24 cellular contexts compared by ENCODE assay signal in the genomic region with DNA sequence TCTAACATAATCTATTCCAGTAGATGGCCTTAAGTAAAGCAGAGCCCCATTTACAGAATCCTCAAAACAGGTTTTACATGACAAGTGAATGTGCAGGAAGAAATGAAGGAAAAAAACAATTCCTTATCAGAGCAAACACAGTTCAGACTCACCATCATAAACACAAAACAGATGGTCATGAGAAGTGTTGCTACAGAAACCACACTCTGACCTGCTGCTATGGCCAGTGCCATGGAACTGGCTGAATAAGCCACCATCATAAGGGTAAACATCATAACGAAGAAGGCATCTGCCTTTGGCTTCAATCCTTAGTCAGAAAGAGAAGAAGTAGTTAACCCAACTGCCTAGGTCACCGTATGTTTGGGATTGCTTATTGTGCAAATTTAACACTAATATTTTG.
DNase-seq lines count a peak whose midpoint lies in the region; ATAC-seq and TF ChIP-seq lines count a peak whose summit lies in the region.
"Had no signal": no experiment of that assay in that cellular context is flagged by ENCODE, and none has a peak within 500 bp of the region (broad histone marks: within the 10 kb centered on the region; RNA-seq: fewer than 3 reads in every experiment).

No MANE protein-coding gene starts in this region.

- H3K27me3 ChIP-seq in right cardiac atrium (ENCODE audit: control insufficient read depth, insufficient read depth) = no peaks in the 10 kb centered on the region
- H3K27me3 ChIP-seq: gastrocnemius medialis, upper lobe of right lung had no signal

- H3K27ac ChIP-seq in right cardiac atrium (ENCODE audit: low read length) = no peak overlapping the region
- H3K27ac ChIP-seq: gastrocnemius medialis, KMS-11, psoas muscle, upper lobe of right lung had no signal

- H3K27me3 Mint-ChIP-seq in type B pancreatic cell = no peaks in the 10 kb centered on the region

- peak overlapping the region; percentile 72 for H3K27ac Mint-ChIP-seq in type B pancreatic cell
- H3K27ac Mint-ChIP-seq: activated CD8-positive, alpha-beta T cell treated with anti-CD3 and anti-CD28 coated beads for 36 hours; activated naive CD8-positive, alpha-beta T cell treated with anti-CD3 and anti-CD28 coated beads for 36 hours; immature natural killer cell had no signal

- H3K4me1 ChIP-seq in right cardiac atrium (ENCODE audit: control insufficient read depth, insufficient read depth, low read length) = no peaks in the 10 kb centered on the region
- H3K4me1 ChIP-seq: BE2C, gastrocnemius medialis, psoas muscle, upper lobe of right lung had no signal

- H3K4me1 Mint-ChIP-seq in type B pancreatic cell (ENCODE audit: unreplicated experiment) = no peaks in the 10 kb centered on the region
- H3K4me1 Mint-ChIP-seq: activated naive CD8-positive, alpha-beta T cell treated with anti-CD3 and anti-CD28 coated beads for 36 hours; immature natural killer cell had no signal

- H3K4me3 Mint-ChIP-seq in type B pancreatic cell = peak overlapping the region; percentile 48
- H3K4me3 Mint-ChIP-seq: activated CD8-positive, alpha-beta T cell treated with anti-CD3 and anti-CD28 coated beads for 36 hours; activated naive CD8-positive, alpha-beta T cell treated with anti-CD3 and anti-CD28 coated beads for 36 hours; immature natural killer cell had no signal

- WGBS in right cardiac atrium = 87% methylated on average over 2 of the region's 2 CpGs

- no peak for TF ChIP-seq CTCF in fibroblast of villous mesenchyme (IDR thresholded peaks at IDR 0.05; ENCODE audit: insufficient read depth, low read depth, low read length)
- TF ChIP-seq CTCF in type B pancreatic cell (conservative IDR thresholded peaks at IDR 0.05) = no peak

- H3K9me3 ChIP-seq in right cardiac atrium (ENCODE audit: control insufficient read depth, low read length) = no peaks in the 10 kb centered on the region
- H3K9me3 ChIP-seq: BE2C, gastrocnemius medialis, psoas muscle, upper lobe of right lung had no signal

- ATAC-seq in GM19397 (IDR thresholded peaks at IDR 0.05; ENCODE audit: unreplicated experiment) (no peak), right cardiac atrium (no peak), HG03139 (IDR thresholded peaks at IDR 0.05; ENCODE audit: unreplicated experiment) (no peak)
- ATAC-seq: activated CD8-positive, alpha-beta T cell treated with anti-CD3 and anti-CD28 coated beads for 36 hours; gastrocnemius medialis; psoas muscle; upper lobe of right lung had no signal

- DNase-seq in DMS53 (lab: John Stamatoyannopoulos, UW) = peak; percentile 24
- DNase-seq in DMS53 treated with DMSO at 0.1 percent for 48 hours (lab: John Stamatoyannopoulos, UW; ENCODE audit: unreplicated experiment) = no peak
- peak; percentile 9 for DNase-seq in OCI-M1 (lab: John Stamatoyannopoulos, UW)
- DNase-seq in fibroblast of villous mesenchyme (ENCODE audit: low read depth) = peak; percentile 76
- DNase-seq in type B pancreatic cell (ENCODE audit: extremely low spot score, unreplicated experiment) = no peak
- DNase-seq in right cardiac atrium = no peak
- DNase-seq: 8988T; activated CD4-positive, CD25-positive, alpha-beta regulatory T cell treated with anti-CD3 and anti-CD28 coated beads, Interleukin-2, amount 50 U/mL, for 72 hours; activated CD8-positive, alpha-beta T cell treated with anti-CD3 and anti-CD28 coated beads for 36 hours; activated naive CD8-positive, alpha-beta T cell treated with anti-CD3 and anti-CD28 coated beads for 36 hours; BE2C; cerebellar nuclear complex; COR-L47; gastrocnemius medialis; hippocampal formation; immature natural killer cell; NCI-H1436 treated with DMSO at 0.1 percent for 48 hours; NCI-H446 treated with DMSO at 0.1 percent for 48 hours; psoas muscle; SIG-M5; upper lobe of right lung had no signal

- intact Hi-C loops in right cardiac atrium (cut with DNase I) = no loop called here

- no peaks in the 10 kb centered on the region for H3K36me3 Mint-ChIP-seq in type B pancreatic cell
- H3K36me3 Mint-ChIP-seq: activated naive CD8-positive, alpha-beta T cell treated with anti-CD3 and anti-CD28 coated beads for 36 hours; immature natural killer cell had no signal

- no peak overlapping the region for H3K4me3 ChIP-seq in fibroblast of villous mesenchyme (ENCODE audit: low read depth, low read length)
- no peak overlapping the region for H3K4me3 ChIP-seq in right cardiac atrium (ENCODE audit: low read length)
- H3K4me3 ChIP-seq: gastrocnemius medialis, psoas muscle, upper lobe of right lung had no signal

- peaks cover 7% of the 10 kb centered on the region for H3K9me3 Mint-ChIP-seq in type B pancreatic cell
- H3K9me3 Mint-ChIP-seq: activated CD8-positive, alpha-beta T cell treated with anti-CD3 and anti-CD28 coated beads for 36 hours; activated naive CD8-positive, alpha-beta T cell treated with anti-CD3 and anti-CD28 coated beads for 36 hours; immature natural killer cell had no signal

Comparison
In these comparisons a context has a peak if more than half of its experiments do, and no peak if none do; other contexts are left out.
1. DNase-seq: peak in DMS53 (single experiment), OCI-M1 (single experiment) and fibroblast of villous mesenchyme (single experiment); none in DMS53 treated with DMSO at 0.1 percent for 48 hours (single experiment), type B pancreatic cell (single experiment) and right cardiac atrium (0 of 3).